8 cellular contexts compared by ENCODE assay signal in genomic region chr2:239326831-239327535, GRCh38.
DNase-seq lines count a peak whose midpoint lies in the region; ATAC-seq lines count a peak whose summit lies in the region.

No MANE protein-coding gene starts in this region.

- no peaks in the 10 kb centered on the region for H3K27me3 Mint-ChIP-seq in stimulated activated memory B cell treated with anti-CD40 and anti-IgM and Interleukin-4, amounts not matched to agents 10 μg/mL and 1 μg/mL and 100 μg/mL, for 72 hours

- peak; percentile 66 for ATAC-seq in GM21423 (IDR thresholded peaks at IDR 0.05; ENCODE audit: unreplicated experiment)
- ATAC-seq in stimulated activated memory B cell treated with anti-CD40 and anti-IgM and Interleukin-4, amounts not matched to agents 10 μg/mL and 1 μg/mL and 100 μg/mL, for 72 hours = peak; percentile 80

- H3K9me3 Mint-ChIP-seq in stimulated activated memory B cell treated with anti-CD40 and anti-IgM and Interleukin-4, amounts not matched to agents 10 μg/mL and 1 μg/mL and 100 μg/mL, for 72 hours = no peaks in the 10 kb centered on the region

- H3K4me3 Mint-ChIP-seq in stimulated activated memory B cell treated with anti-CD40 and anti-IgM and Interleukin-4, amounts not matched to agents 10 μg/mL and 1 μg/mL and 100 μg/mL, for 72 hours = no peak overlapping the region

- peaks cover 13% of the 10 kb centered on the region for H3K36me3 Mint-ChIP-seq in stimulated activated memory B cell treated with anti-CD40 and anti-IgM and Interleukin-4, amounts not matched to agents 10 μg/mL and 1 μg/mL and 100 μg/mL, for 72 hours

- peaks cover 41% of the 10 kb centered on the region for H3K4me1 Mint-ChIP-seq in stimulated activated memory B cell treated with anti-CD40 and anti-IgM and Interleukin-4, amounts not matched to agents 10 μg/mL and 1 μg/mL and 100 μg/mL, for 72 hours

- H3K27ac Mint-ChIP-seq in stimulated activated memory B cell treated with anti-CD40 and anti-IgM and Interleukin-4, amounts not matched to agents 10 μg/mL and 1 μg/mL and 100 μg/mL, for 72 hours = no peak overlapping the region

- peak; percentile 91 for DNase-seq in MV-4-11 (lab: John Stamatoyannopoulos, UW)
- DNase-seq in activated effector memory CD4-positive, alpha-beta T cell treated with Interleukin-2 at 50 U/mL for 16 hours = peak; percentile 69
- peak; percentile 74 for DNase-seq in mesenteric fat pad (ENCODE audit: low spot score)
- no peak for DNase-seq in AG08396 (ENCODE audit: low spot score)
- DNase-seq in DMS53 treated with DMSO at 0.1 percent for 48 hours (lab: John Stamatoyannopoulos, UW; ENCODE audit: unreplicated experiment) = no peak
- no peak for DNase-seq in NCI-H82 treated with DMSO at 0.1 percent for 48 hours (lab: John Stamatoyannopoulos, UW; ENCODE audit: unreplicated experiment)

Comparison
In these comparisons a context has a peak if more than half of its experiments do, and no peak if none do; other contexts are left out.
1. DNase-seq: peak in MV-4-11 (single experiment), activated effector memory CD4-positive, alpha-beta T cell treated with Interleukin-2 at 50 U/mL for 16 hours (single experiment) and mesenteric fat pad (single experiment); none in AG08396 (single experiment), DMS53 treated with DMSO at 0.1 percent for 48 hours (single experiment) and NCI-H82 treated with DMSO at 0.1 percent for 48 hours (single experiment).